In genomic region chr5:172770675-172771438, GRCh38 we compare ENCODE assay signal across 8 cellular contexts. TPM values are rescaled to one million over a fixed set of nuclear protein-coding genes. Genes with fewer than 3 reads are reported as not detected.
DNase-seq lines count a peak whose midpoint lies in the region; ATAC-seq and TF ChIP-seq lines count a peak whose summit lies in the region.

Gene DUSP1, minus strand, starts transcription at chr5:172771195. Its CDS starts 243 bp downstream, at chr5:172770952.

- peak; percentile 85 for DNase-seq in DMS114 treated with DMSO at 0.1 percent for 48 hours (lab: John Stamatoyannopoulos, UW; ENCODE audit: unreplicated experiment)
- peak; percentile 98 for DNase-seq in activated T-cell treated with anti-CD3 and anti-CD28 coated beads, Interleukin-2, amount 50 U/mL, for 1 hour
- no peak for DNase-seq in epithelial cell of prostate (ENCODE audit: low read depth, low spot score)
- peak; percentile 99 for DNase-seq in mucosa of gallbladder (ENCODE audit: low spot score)
- peak; percentile 97 for DNase-seq in stimulated activated CD8-positive, alpha-beta memory T cell treated with anti-CD3 and anti-CD28 coated beads, Interleukin-4, amount 100 ng/mL, for 24 hours (ENCODE audit: low read depth)

- H3K79me2 ChIP-seq in OCI-LY3 (ENCODE audit: low read length): peaks cover 11% of the 10 kb centered on the region

- H3K36me3 Mint-ChIP-seq in IgD-negative memory B cell: peaks cover 14% of the 10 kb centered on the region

- H3K27ac ChIP-seq in OCI-LY3 (ENCODE audit: low read length) (peak within 1 kb of the TSS; percentile 81), epithelial cell of prostate (peak within 1 kb of the TSS; percentile 96)

- ATAC-seq in GM21526 (IDR thresholded peaks at IDR 0.05; ENCODE audit: low FRiP score, unreplicated experiment): peak; percentile 43

- no peaks in the 10 kb centered on the region for H3K9me3 ChIP-seq in OCI-LY3 (ENCODE audit: insufficient read depth, low read length)

- no peaks in the 10 kb centered on the region for H3K27me3 ChIP-seq in OCI-LY3 (ENCODE audit: low read depth, low read length)

- peaks cover 21 to 31% (median 24%) of the 10 kb centered on the region in 3 donors for H3K4me1 Mint-ChIP-seq in IgD-negative memory B cell

- peaks cover 16% of the 10 kb centered on the region for H3K36me3 ChIP-seq in OCI-LY3 (replicated peaks; ENCODE audit: low read depth, low read length)

- peak within 1 kb of the TSS; percentile 93 for H3K9ac ChIP-seq in OCI-LY3 (ENCODE audit: low read length)

- H4K20me1 ChIP-seq in OCI-LY3 (ENCODE audit: insufficient read depth, low read length): no peaks in the 10 kb centered on the region

- H3K27ac Mint-ChIP-seq in IgD-negative memory B cell: peak within 1 kb of the TSS; percentile 100

- H2AFZ ChIP-seq in OCI-LY3 (ENCODE audit: low read depth, low read length): peak within 1 kb of the TSS; percentile 72

- peak within 1 kb of the TSS; percentile 87 to 98 (median 96) for H3K4me3 Mint-ChIP-seq in IgD-negative memory B cell

- H3K9me3 Mint-ChIP-seq in IgD-negative memory B cell: no peaks in the 10 kb centered on the region

- peak within 1 kb of the TSS; percentile 99 for H3K4me2 ChIP-seq in OCI-LY3 (ENCODE audit: low read length)

- H3K27me3 Mint-ChIP-seq in IgD-negative memory B cell: no peaks in the 10 kb centered on the region

- TF ChIP-seq CTCF in OCI-LY3 (IDR thresholded peaks at IDR 0.05; ENCODE audit: low read depth, low read length): peak; percentile 39

- H3K4me3 ChIP-seq in OCI-LY3 (ENCODE audit: low read length): peak within 1 kb of the TSS; percentile 95

- H3K4me1 ChIP-seq in OCI-LY3 (ENCODE audit: low read length): peaks cover 22% of the 10 kb centered on the region

RNA-seq across cellular contexts. Expression of gene DUSP1, which starts in this region (rescaled TPM):
- 705 TPM for polyA plus RNA-seq in IgD-negative memory B cell
- total RNA-seq in mucosa of gallbladder: 240 TPM
